ENCODE assay signal across 8 cellular contexts in genomic region chr1:119808972-119809550, GRCh38. TPM values are rescaled to one million over a fixed set of nuclear protein-coding genes. Genes with fewer than 3 reads are reported as not detected.
DNase-seq lines count a peak whose midpoint lies in the region; ATAC-seq and TF ChIP-seq lines count a peak whose summit lies in the region.

No MANE protein-coding gene starts in this region.

- no peak overlapping the region for H3K27ac ChIP-seq in right cardiac atrium (ENCODE audit: low read length)
- H3K27ac ChIP-seq in sigmoid colon = no peak overlapping the region

- CTCF ChIA-PET in GM10248 (lab: Yijun Ruan, JAX) = interaction anchor here (0.8 to 4.6 kb wide), 35 partner anchors 8 to 949 kb away, joined by 3 to 53 read pairs (median 4); no protein-coding TSS in a partner anchor

- no peak overlapping the region for H3K4me3 ChIP-seq in right cardiac atrium (ENCODE audit: low read length)
- H3K4me3 ChIP-seq in sigmoid colon = no peak overlapping the region

- H3K4me1 ChIP-seq in right cardiac atrium (ENCODE audit: control insufficient read depth, insufficient read depth, low read length) = no peaks in the 10 kb centered on the region
- H3K4me1 ChIP-seq in sigmoid colon = peaks cover 0 to 10% (median 4%) of the 10 kb centered on the region in 4 donors

- DNase-seq in GM10248 (ENCODE audit: extremely low spot score) = peak; percentile 72
- peak; percentile 19 to 28 for DNase-seq in NCI-H1930 (lab: John Stamatoyannopoulos, UW)
- peak; percentile 12 to 71 (median 43) for DNase-seq in T-helper 2 cell
- DNase-seq in amygdala (lab: John Stamatoyannopoulos, UW) = peak in 43 of 56 donors; percentile 3 to 79 (median 32)
- peak; percentile 62 to 82 (median 81) for DNase-seq in right cardiac atrium
- peak; percentile 85 for DNase-seq in sigmoid colon

- TF ChIP-seq CTCF in GM10248 (IDR thresholded peaks at IDR 0.05; ENCODE audit: control extremely low read depth, extremely low read depth, low read depth, missing control alignments) (peak; percentile 94), sigmoid colon (IDR thresholded peaks at IDR 0.05) (peak in 3 of 4 experiments; percentile 49 to 78 (median 62))

- no peak for TF ChIP-seq EP300 in sigmoid colon (IDR thresholded peaks at IDR 0.05)

- TF ChIP-seq POLR2A in sigmoid colon (IDR thresholded peaks at IDR 0.05) = no peak

- intact Hi-C loops in right cardiac atrium (cut with DNase I) = loop anchor here in 1 of 4 donors (5.0 kb wide), 1 partner anchor 67 kb away; no protein-coding TSS in a partner anchor
- intact Hi-C loops in sigmoid colon (cut with DNase I) = loop anchor here (2.0 kb wide), 1 partner anchor 64 kb away; no protein-coding TSS in a partner anchor

- H3K27me3 ChIP-seq in right cardiac atrium (ENCODE audit: control insufficient read depth, insufficient read depth) (no peaks in the 10 kb centered on the region), sigmoid colon (no peaks in the 10 kb centered on the region)

- peak; percentile 90 for ATAC-seq in HG02678 (IDR thresholded peaks at IDR 0.05; ENCODE audit: unreplicated experiment)
- peak; percentile 73 to 75 for ATAC-seq in right cardiac atrium
- ATAC-seq in HG03139 (IDR thresholded peaks at IDR 0.05; ENCODE audit: unreplicated experiment) = no peak

- POLR2A ChIA-PET in GM10248 (lab: Yijun Ruan, JAX) = interaction anchor here (0.5 kb wide), 1 partner anchor 172 kb away, joined by 3 read pairs; no protein-coding TSS in a partner anchor

- H3K9me3 ChIP-seq in right cardiac atrium (ENCODE audit: control insufficient read depth, low read length) (no peaks in the 10 kb centered on the region), sigmoid colon (no peaks in the 10 kb centered on the region)

- WGBS in right cardiac atrium = 2% methylated on average over 6 of the region's 6 CpGs
- 2% methylated on average over 6 of the region's 6 CpGs for WGBS in sigmoid colon, 2 donors

- no peaks in the 10 kb centered on the region for H3K36me3 ChIP-seq in sigmoid colon

RNA-seq across cellular contexts. Expression of gene REG4, which starts 2.2 kb away (rescaled TPM):
- total RNA-seq in right cardiac atrium = not detected
- polyA plus RNA-seq in right cardiac atrium = not detected
- not detected for total RNA-seq in sigmoid colon
- 10 to 100 TPM; 10.4 to 80.8 (median 13.2) TPM for polyA plus RNA-seq in sigmoid colon

RNA-seq across cellular contexts. Expression of gene HMGCS2, which starts 40.4 kb away (rescaled TPM):
- total RNA-seq in right cardiac atrium (10 to 100 TPM in 3 of 4 donors, under 1 TPM in 1; 0.82 to 50.8 (median 21.4) TPM), sigmoid colon (1 to 10 TPM in 1 of 4 donors, not detected in 3; 2.8 TPM)
- polyA plus RNA-seq in right cardiac atrium (18.5 TPM), sigmoid colon (100 to 1,000 TPM in 2 of 3 donors, 10 to 100 TPM in 1; 53.9 to 607 (median 276) TPM)

Comparison
In these comparisons a context has a peak if more than half of its experiments do, and no peak if none do; other contexts are left out.
1. DNase-seq: peak in every context shown above with its lines; median percentile 85 in sigmoid colon; 81 in right cardiac atrium; 72 in GM10248; 43 in T-helper 2 cell; 32 in amygdala; 24 in NCI-H1930.